25 cellular contexts compared by ENCODE assay signal in the genomic region with DNA sequence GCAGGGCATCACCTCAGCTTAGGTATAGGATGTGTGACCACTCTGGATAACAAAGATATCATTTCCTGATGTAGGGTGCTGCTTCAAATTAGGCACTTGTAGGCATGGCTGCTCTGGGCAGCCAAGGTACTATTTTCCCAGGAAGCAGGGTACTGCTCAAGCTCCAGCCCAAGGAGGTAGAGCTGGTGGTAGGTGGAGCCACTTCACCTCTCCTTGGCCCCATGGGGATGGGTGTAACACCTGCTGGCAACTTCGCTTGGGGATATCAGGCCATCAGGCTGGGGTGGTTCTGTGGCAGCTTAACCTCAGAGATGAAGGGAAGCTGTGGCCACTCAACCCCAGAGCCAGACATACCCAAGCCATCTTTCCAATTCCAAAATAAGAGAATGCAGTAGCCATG.
A peak's percentile ranks its signal among the peaks of the same experiment; 100 is the strongest.
DNase-seq lines count a peak whose midpoint lies in the region; ATAC-seq, FAIRE-seq and TF ChIP-seq lines count a peak whose summit lies in the region.
"Had no signal": no experiment of that assay in that cellular context is flagged by ENCODE, and none has a peak within 500 bp of the region (broad histone marks: within the 10 kb centered on the region; RNA-seq: fewer than 3 reads in every experiment).

No MANE protein-coding gene starts in this region.

- peaks cover 0 to 19% (median 0%) of the 10 kb centered on the region in 4 donors for H3K27me3 ChIP-seq in esophagus muscularis mucosa
- H3K27me3 ChIP-seq: BLaER1 had no signal

- no peak for ATAC-seq in HG03159 (IDR thresholded peaks at IDR 0.05; ENCODE audit: unreplicated experiment)
- ATAC-seq: GM12878 had no signal

- FAIRE-seq in urothelium cell line (lab: Jason Lieb, UNC), result peak; percentile 27
- FAIRE-seq: A204.1, GM12878, GM12892, GM18507 had no signal

- H3K36me3 ChIP-seq in esophagus muscularis mucosa, result no peaks in the 10 kb centered on the region
- H3K36me3 ChIP-seq: BE2C, BLaER1 had no signal

- 83% methylated on average over 1 of the region's 1 CpG for WGBS in esophagus muscularis mucosa

- DNase-seq in esophagus muscularis mucosa (ENCODE audit: extremely low spot score), result peak; percentile 84
- peak; percentile 41 for DNase-seq in mesenteric fat pad (ENCODE audit: low spot score)
- DNase-seq in urothelium cell line (ENCODE audit: low spot score), result no peak
- no peak for DNase-seq in effector CD4-positive, alpha-beta T cell
- DNase-seq: 8988T; ACHN; BE2C; C1 segment of cervical spinal cord; CD4-positive, alpha-beta memory T cell; CD4-positive, CD25-positive, alpha-beta regulatory T cell; CD8-positive, alpha-beta memory T cell; COR-L47; DMS 273 treated with DMSO at 0.1 percent for 48 hours; DMS153; DMS53; DMS79; DND-41; EL; GDM1 had no signal

- intact Hi-C loops in esophagus muscularis mucosa (cut with DNase I), result no loop called here

- H3K9me3 ChIP-seq in esophagus muscularis mucosa, result peaks cover 0 to 10% (median 7%) of the 10 kb centered on the region in 4 donors
- H3K9me3 ChIP-seq: BE2C had no signal

- no peak for TF ChIP-seq EP300 in esophagus muscularis mucosa (IDR thresholded peaks at IDR 0.05)

- TF ChIP-seq CTCF in esophagus muscularis mucosa (IDR thresholded peaks at IDR 0.05), result no peak

- no peak overlapping the region for H3K27ac ChIP-seq in esophagus muscularis mucosa (replicated peaks in 1 of 4)
- H3K27ac ChIP-seq: BLaER1 had no signal

- no peak overlapping the region for H3K4me3 ChIP-seq in esophagus muscularis mucosa
- H3K4me3 ChIP-seq: BLaER1, GM12878 had no signal

- no peak for TF ChIP-seq POLR2A in esophagus muscularis mucosa (IDR thresholded peaks at IDR 0.05; ENCODE audit: low read depth)

- H3K4me1 ChIP-seq in esophagus muscularis mucosa, result peaks cover 0 to 14% (median 13%) of the 10 kb centered on the region in 4 donors
- H3K4me1 ChIP-seq: BE2C had no signal

Comparison
In these comparisons a context has a peak if more than half of its experiments do, and no peak if none do; other contexts are left out.
1. DNase-seq: peak in esophagus muscularis mucosa (single experiment) and mesenteric fat pad (single experiment); none in urothelium cell line (single experiment) and effector CD4-positive, alpha-beta T cell (single experiment).